Comparison of ENCODE assay signal across 8 cellular contexts in genomic region chr11:71446942-71447688, GRCh38. TPM values are rescaled to one million over a fixed set of nuclear protein-coding genes. Genes with fewer than 3 reads are reported as not detected.
A peak's percentile ranks its signal among the peaks of the same experiment; 100 is the strongest.
DNase-seq lines count a peak whose midpoint lies in the region; ATAC-seq and TF ChIP-seq lines count a peak whose summit lies in the region.

No MANE protein-coding gene starts in this region.

- no peaks in the 10 kb centered on the region for H3K27me3 Mint-ChIP-seq in CD4-positive, alpha-beta T cell

- CTCF ChIA-PET in CD4-positive, alpha-beta T cell (lab: Charles Lee): no interaction called here

- H3K4me3 ChIP-seq in iPS-18c (ENCODE audit: insufficient read depth, low read depth, low read length) (peak overlapping the region; percentile 78), spleen (peak overlapping the region in 6 of 8 donors; percentile 72 to 92 (median 77))

- TF ChIP-seq CTCF in CD4-positive, alpha-beta T cell (IDR thresholded peaks at IDR 0.05): no peak
- TF ChIP-seq CTCF in spleen (IDR thresholded peaks at IDR 0.05 in 8 of 11, conservative IDR thresholded peaks at IDR 0.05 in 3 of 11): no peak

- ATAC-seq in CD4-positive, alpha-beta T cell (ENCODE audit: poor library complexity): no peak

- H3K4me3 Mint-ChIP-seq in CD4-positive, alpha-beta T cell: peak overlapping the region; percentile 90

- WGBS in spleen, 5 donors: 45 to 69% (median 58%) methylated on average over 9 of the region's 9 CpGs

- intact Hi-C loops in CD4-positive, alpha-beta T cell (cut with DNase I, micrococcal nuclease): loop anchor here in 1 of 2 experiments (5.0 kb wide), 3 partner anchors 480 to 1770 kb away; partner anchors contain the start of genes LTO1, RNF121 and XNDC1N
- intact Hi-C loops in spleen (cut with DNase I; ENCODE audit: low total_unique reads): no loop called here

- H3K27ac Mint-ChIP-seq in CD4-positive, alpha-beta T cell: peak overlapping the region; percentile 95

- POLR2A ChIA-PET in CD4-positive, alpha-beta T cell (lab: Charles Lee): interaction anchor here (0.9 kb wide), 1 partner anchor 28 kb away, joined by 3 read pairs; no protein-coding TSS in a partner anchor

- H3K9me3 Mint-ChIP-seq in CD4-positive, alpha-beta T cell: no peaks in the 10 kb centered on the region

- no peaks in the 10 kb centered on the region for H3K27me3 ChIP-seq in CD4-positive, alpha-beta T cell (ENCODE audit: control insufficient read depth, insufficient read depth, low read length)
- H3K27me3 ChIP-seq in spleen (replicated peaks in 1 of 7): no peaks in the 10 kb centered on the region

- TF ChIP-seq POLR2A in spleen (IDR thresholded peaks at IDR 0.05): no peak

- H3K4me1 ChIP-seq in spleen: peaks cover 17 to 54% (median 47%) of the 10 kb centered on the region in 6 donors

- H3K36me3 Mint-ChIP-seq in CD4-positive, alpha-beta T cell (ENCODE audit: low read depth): peaks cover 59% of the 10 kb centered on the region

- DNase-seq in CD4-positive, alpha-beta T cell: no peak
- peak; percentile 93 for DNase-seq in amniotic epithelial cell (ENCODE audit: low read depth)
- no peak for DNase-seq in spleen
- no peak for DNase-seq in activated CD4-positive, alpha-beta T cell treated with anti-CD3 and anti-CD28 coated beads for 1 hour
- no peak for DNase-seq in stimulated activated CD4-positive, alpha-beta T cell treated with anti-CD3 and anti-CD28 coated beads, Interleukin-2, amount 100 ng/mL, for 48 hours
- no peak for DNase-seq in activated CD4-positive, alpha-beta T cell treated with anti-CD3 and anti-CD28 coated beads for 48 hours

- no peak overlapping the region for H3K27ac ChIP-seq in CD4-positive, alpha-beta T cell (ENCODE audit: low read depth, low read length)
- H3K27ac ChIP-seq in KOPT-K1 (ENCODE audit: low read depth, low read length, poor library complexity, severe bottlenecking) (peak overlapping the region; percentile 82), spleen (peak overlapping the region; percentile 66 to 97 (median 88))

- H3K36me3 ChIP-seq in KOPT-K1 (ENCODE audit: insufficient read depth, low read length) (peaks cover 48% of the 10 kb centered on the region), spleen (peaks cover 0 to 37% (median 20%) of the 10 kb centered on the region in 6 donors)

- H3K4me1 Mint-ChIP-seq in CD4-positive, alpha-beta T cell (ENCODE audit: low read depth): peaks cover 49% of the 10 kb centered on the region

- H3K9me3 ChIP-seq in CD4-positive, alpha-beta T cell (ENCODE audit: control insufficient read depth, low read length): no peaks in the 10 kb centered on the region
- H3K9me3 ChIP-seq in KOPT-K1 (ENCODE audit: insufficient read depth, low read length, poor library complexity, severe bottlenecking) (peaks cover 8% of the 10 kb centered on the region), iPS-18c (ENCODE audit: control insufficient read depth, insufficient read depth, low read length) (no peaks in the 10 kb centered on the region), spleen (peaks cover 0 to 13% (median 7%) of the 10 kb centered on the region in 8 donors)

RNA-seq across cellular contexts. Expression of gene DHCR7, which starts 1.1 kb away (rescaled TPM):
- total RNA-seq in CD4-positive, alpha-beta T cell: 10 to 100 TPM; 30.2 to 30.6 TPM
- 10 to 100 TPM; 10.9 to 26.4 (median 18.2) TPM for total RNA-seq in spleen
- polyA plus RNA-seq in spleen: 1 to 10 TPM; 3.6 to 6.2 (median 4.4) TPM

RNA-seq across cellular contexts. Expression of gene NADSYN1, which starts 5.9 kb away (rescaled TPM):
- 100 to 1,000 TPM; 106 to 112 TPM for total RNA-seq in CD4-positive, alpha-beta T cell
- 100 to 1,000 TPM in 6 of 7 donors, 10 to 100 TPM in 1; 89.6 to 137 (median 112) TPM for total RNA-seq in spleen
- 100 to 1,000 TPM in 1 of 3 donors, 10 to 100 TPM in 2; 68.4 to 101 (median 74.4) TPM for polyA plus RNA-seq in spleen
